ENCODE assay signal across 11 cellular contexts in genomic region chr17:80103061-80103481, GRCh38. TPM values are rescaled to one million over a fixed set of nuclear protein-coding genes. Genes with fewer than 3 reads are reported as not detected.
DNase-seq lines count a peak whose midpoint lies in the region; TF ChIP-seq lines count a peak whose summit lies in the region.
"Had no signal": no experiment of that assay in that cellular context is flagged by ENCODE, and none has a peak within 500 bp of the region (broad histone marks: within the 10 kb centered on the region; RNA-seq: fewer than 3 reads in every experiment).

No MANE protein-coding gene starts in this region.

- DNase-seq in CD8-positive, alpha-beta memory T cell = no peak
- DNase-seq in OCI-LY7 (ENCODE audit: low spot score) = no peak
- DNase-seq in chondrocyte (ENCODE audit: low spot score) = peak; percentile 75
- DNase-seq in nephron progenitor cell = no peak
- DNase-seq in AG08395 (ENCODE audit: low spot score) = no peak
- no peak for DNase-seq in putamen (ENCODE audit: low spot score)
- no peak for DNase-seq in germinal center (ENCODE audit: low spot score)
- no peak for DNase-seq in HT-29 (ENCODE audit: low spot score)
- DNase-seq: Peyer's patch, thyroid gland had no signal

- H3K4me2 ChIP-seq in OCI-LY7 (ENCODE audit: low read length) = peak overlapping the region; percentile 86

- H3K4me3 Mint-ChIP-seq in CD8-positive, alpha-beta memory T cell = peak overlapping the region; percentile 7 to 89 (median 58)
- peak overlapping the region; percentile 3 for H3K4me3 Mint-ChIP-seq in chondrocyte (ENCODE audit: unreplicated experiment)
- peak overlapping the region; percentile 91 for H3K4me3 Mint-ChIP-seq in nephron progenitor cell

- CTCF ChIA-PET in CD8-positive, alpha-beta memory T cell (lab: Charles Lee) = no interaction called here
- CTCF ChIA-PET in OCI-LY7 (lab: Charles Lee; ENCODE audit: unreplicated experiment) = no interaction called here

- TF ChIP-seq CTCF in OCI-LY7 (conservative IDR thresholded peaks at IDR 0.05; ENCODE audit: low read length) = no peak
- no peak for TF ChIP-seq CTCF in chondrocyte (IDR thresholded peaks at IDR 0.05)
- TF ChIP-seq CTCF in nephron progenitor cell (IDR thresholded peaks at IDR 0.05) = no peak

- no peaks in the 10 kb centered on the region for H3K9me3 ChIP-seq in CD8-positive, alpha-beta memory T cell (ENCODE audit: low read length)
- no peaks in the 10 kb centered on the region for H3K9me3 ChIP-seq in OCI-LY7 (ENCODE audit: low read length)
- H3K9me3 ChIP-seq: Peyer's patch, thyroid gland had no signal

- POLR2A ChIA-PET in CD8-positive, alpha-beta memory T cell (lab: Charles Lee) = no interaction called here
- POLR2A ChIA-PET in OCI-LY7 (lab: Charles Lee) = interaction anchor here (0.6 kb wide), 1 partner anchor 45 kb away, joined by 4 read pairs; no protein-coding TSS in a partner anchor

- no peaks in the 10 kb centered on the region for H3K79me2 ChIP-seq in OCI-LY7 (ENCODE audit: insufficient read depth, low read depth, low read length)

- H3K27me3 ChIP-seq in CD8-positive, alpha-beta memory T cell (ENCODE audit: insufficient read depth, low read length, poor library complexity, severe bottlenecking) = no peaks in the 10 kb centered on the region
- H3K27me3 ChIP-seq: cardiac muscle cell, Peyer's patch, thyroid gland had no signal

- H3K4me1 Mint-ChIP-seq in CD8-positive, alpha-beta memory T cell = peaks cover 19 to 35% (median 29%) of the 10 kb centered on the region in 3 donors
- peaks cover 14% of the 10 kb centered on the region for H3K4me1 Mint-ChIP-seq in chondrocyte (ENCODE audit: low read depth)
- H3K4me1 Mint-ChIP-seq in nephron progenitor cell = peaks cover 65% of the 10 kb centered on the region

- intact Hi-C loops in OCI-LY7 (cut with micrococcal nuclease; ENCODE audit: unreplicated experiment) = loop anchor here (5.0 kb wide), 1 partner anchor 44 kb away; the partner anchor contains the start of gene EIF4A3

- H3K27me3 Mint-ChIP-seq in CD8-positive, alpha-beta memory T cell = no peaks in the 10 kb centered on the region
- H3K27me3 Mint-ChIP-seq in chondrocyte (ENCODE audit: low read depth) = no peaks in the 10 kb centered on the region
- H3K27me3 Mint-ChIP-seq in nephron progenitor cell (ENCODE audit: low read depth, poor library complexity) = peaks cover 15% of the 10 kb centered on the region

- no peaks in the 10 kb centered on the region for H3K9me3 Mint-ChIP-seq in CD8-positive, alpha-beta memory T cell
- H3K9me3 Mint-ChIP-seq in chondrocyte (ENCODE audit: low read depth) = no peaks in the 10 kb centered on the region
- no peaks in the 10 kb centered on the region for H3K9me3 Mint-ChIP-seq in nephron progenitor cell

- peaks cover 0 to 14% (median 2%) of the 10 kb centered on the region in 3 donors for H3K36me3 Mint-ChIP-seq in CD8-positive, alpha-beta memory T cell
- H3K36me3 Mint-ChIP-seq in chondrocyte (ENCODE audit: low read depth) = no peaks in the 10 kb centered on the region
- no peaks in the 10 kb centered on the region for H3K36me3 Mint-ChIP-seq in nephron progenitor cell (ENCODE audit: low read depth)

- no peak overlapping the region for H3K27ac ChIP-seq in CD8-positive, alpha-beta memory T cell (ENCODE audit: low read depth, low read length)
- no peak overlapping the region for H3K27ac ChIP-seq in OCI-LY7 (ENCODE audit: low read depth, low read length, poor library complexity, severe bottlenecking)
- H3K27ac ChIP-seq: cardiac muscle cell, Peyer's patch, thyroid gland had no signal

- no peaks in the 10 kb centered on the region for H3K36me3 ChIP-seq in CD8-positive, alpha-beta memory T cell (ENCODE audit: insufficient read depth, low read length)
- H3K36me3 ChIP-seq in OCI-LY7 (ENCODE audit: insufficient read depth, low read length) = no peaks in the 10 kb centered on the region
- H3K36me3 ChIP-seq: cardiac muscle cell, Peyer's patch, thyroid gland had no signal

- H2AFZ ChIP-seq in OCI-LY7 (ENCODE audit: low read length) = no peak overlapping the region

- BruUV-seq in OCI-LY7 (replicated peaks; lab: Mats Ljungman, UMichigan) = no TSS peak

- no peaks in the 10 kb centered on the region for H4K20me1 ChIP-seq in OCI-LY7 (ENCODE audit: insufficient read depth, low read length)

- H3K27ac Mint-ChIP-seq in CD8-positive, alpha-beta memory T cell = peak overlapping the region in 2 of 8 donors; percentile 24 to 72
- no peak overlapping the region for H3K27ac Mint-ChIP-seq in chondrocyte (ENCODE audit: unreplicated experiment)
- H3K27ac Mint-ChIP-seq in nephron progenitor cell = no peak overlapping the region

- H3K4me1 ChIP-seq in CD8-positive, alpha-beta memory T cell (ENCODE audit: insufficient read depth, low read length) = peaks cover 21% of the 10 kb centered on the region
- peaks cover 22% of the 10 kb centered on the region for H3K4me1 ChIP-seq in OCI-LY7 (ENCODE audit: insufficient read depth, low read length, poor library complexity, severe bottlenecking)

- H3K9me2 ChIP-seq in OCI-LY7 (ENCODE audit: insufficient read depth, low read length) = no peaks in the 10 kb centered on the region

- no peak overlapping the region for H3K4me3 ChIP-seq in CD8-positive, alpha-beta memory T cell (ENCODE audit: low read length)
- H3K4me3 ChIP-seq in OCI-LY7 (ENCODE audit: low read depth, low read length, poor library complexity, severe bottlenecking) = no peak overlapping the region
- H3K4me3 ChIP-seq: cardiac muscle cell, thyroid gland had no signal

RNA-seq across cellular contexts. Expression of gene GAA, which starts 1.7 kb away (rescaled TPM):
- 10 to 100 TPM; 30.5 to 31.0 TPM for total RNA-seq in CD8-positive, alpha-beta memory T cell
- 13.7 TPM for polyA plus RNA-seq in CD8-positive, alpha-beta memory T cell
- 34.8 and 43.2 TPM in 2 replicates for total RNA-seq in OCI-LY7 (2014; rRNA removed; shearing (Covaris generic))
- total RNA-seq in OCI-LY7 (2022) = 51.6 and 59.4 TPM in 2 replicates
- 42.3 to 59.8 TPM (median 45.7 TPM) in 3 replicates for total RNA-seq in chondrocyte
- 5.8 and 6.4 TPM in 2 replicates for total RNA-seq in HT-29 (2014; rRNA removed; shearing (Covaris generic))

RNA-seq across cellular contexts. Expression of gene EIF4A3, which starts 43.9 kb away (rescaled TPM):
- total RNA-seq in CD8-positive, alpha-beta memory T cell = 100 to 1,000 TPM; 174 to 181 TPM
- polyA plus RNA-seq in CD8-positive, alpha-beta memory T cell = 77.6 TPM
- total RNA-seq in OCI-LY7 (2014; rRNA removed; shearing (Covaris generic)) = 312 and 313 TPM in 2 replicates
- 249 and 259 TPM in 2 replicates for total RNA-seq in OCI-LY7 (2022)
- total RNA-seq in chondrocyte = 63.2 to 76.2 TPM (median 64.0 TPM) in 3 replicates
- total RNA-seq in HT-29 (2014; rRNA removed; shearing (Covaris generic)) = 90.5 and 108 TPM in 2 replicates

Comparison
In these comparisons a context has a peak if more than half of its experiments do, and no peak if none do; other contexts are left out.
1. H3K4me3 Mint-ChIP-seq: peak in every context shown above with its lines; median percentile 91 in nephron progenitor cell; 58 in CD8-positive, alpha-beta memory T cell; 3 in chondrocyte.